In the genomic region with DNA sequence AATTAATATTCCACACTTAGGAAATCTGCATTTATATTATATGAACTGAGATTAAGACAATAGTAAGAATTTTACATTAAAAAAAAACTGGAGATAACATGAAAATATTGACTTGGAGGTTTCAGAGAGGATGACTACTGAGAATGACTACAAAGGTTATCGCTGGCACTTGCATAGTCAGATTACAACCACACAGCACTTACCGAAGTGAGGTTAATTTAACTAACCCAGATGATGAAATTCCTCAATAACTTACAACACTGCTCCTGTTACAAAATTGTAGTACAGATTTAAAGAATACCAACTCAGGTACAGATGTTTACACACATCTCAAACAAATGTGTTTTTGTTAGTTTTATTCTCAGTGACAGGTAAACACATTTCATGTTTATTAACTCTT, we compare ENCODE assay signal across 24 cellular contexts.
"Had no signal": no experiment of that assay in that cellular context is flagged by ENCODE, and none has a peak within 500 bp of the region (broad histone marks: within the 10 kb centered on the region; RNA-seq: fewer than 3 reads in every experiment).

No MANE protein-coding gene starts in this region.

- H3K4me1 Mint-ChIP-seq: endodermal cell had no signal

- H3K4me3 Mint-ChIP-seq: activated B cell treated with CpG ODN at 0.5 μM for 24 hours; activated CD4-positive, alpha-beta T cell treated with anti-CD3 and anti-CD28 coated beads, Interleukin-2, amount 10 ng/mL, durations not matched to agents 24 days and 14 days; endodermal cell; nephron had no signal

- FAIRE-seq: colon had no signal

- H3K4me1 ChIP-seq: body of pancreas, left lung, vagina had no signal

- H3K27me3 ChIP-seq: body of pancreas, dorsolateral prefrontal cortex, left lung, stomach, vagina had no signal

- H3K27ac ChIP-seq: body of pancreas, dorsolateral prefrontal cortex, left lung, SK-N-MC, stomach, vagina had no signal

- H3K27ac Mint-ChIP-seq: activated B cell treated with CpG ODN at 0.5 μM for 24 hours; activated CD4-positive, alpha-beta T cell treated with anti-CD3 and anti-CD28 coated beads, Interleukin-2, amount 10 ng/mL, durations not matched to agents 24 days and 14 days; activated T-helper 2 cell treated with anti-CD3 and anti-CD28 coated beads, Interferon-gamma antibody, Interleukin-2, Interleukin-4, amounts not matched to agents 10 μg/mL and 5 μg/mL and 100 μg/mL, durations not matched to agents 14 hours and 24 hours and 36 hours; endodermal cell; nephron had no signal

- H3K4me3 ChIP-seq: body of pancreas, dorsolateral prefrontal cortex, left lung, SK-N-MC, stomach, vagina had no signal

- DNase-seq: activated B cell treated with CpG ODN at 0.5 μM for 24 hours; activated CD4-positive, alpha-beta T cell treated with anti-CD3 and anti-CD28 coated beads, Interleukin-2, amount 10 ng/mL, durations not matched to agents 24 days and 14 days; activated naive CD4-positive, alpha-beta T cell treated with Interleukin-2 at 50 U/mL for 16 hours; body of pancreas; caudate nucleus; dorsolateral prefrontal cortex; endodermal cell; foreskin melanocyte; head of caudate nucleus; kidney; left lung; mammary epithelial cell; midbrain; retina; stimulated activated CD4-positive, alpha-beta T cell treated with anti-CD3 and anti-CD28 coated beads, Interleukin-12 subunit alpha, Interleukin-12 subunit beta, amount 100 ng/mL, for 4 hours; stimulated activated CD4-positive, alpha-beta T cell treated with anti-CD3 and anti-CD28 coated beads, Interleukin-1b, Interleukin-23, amount 100 ng/mL, for 48 hours; stimulated activated CD8-positive, alpha-beta memory T cell treated with anti-CD3 and anti-CD28 coated beads, Interleukin-4, amount 100 ng/mL, for 48 hours; stomach; trophoblast cell had no signal

- H3K27me3 Mint-ChIP-seq: activated B cell treated with CpG ODN at 0.5 μM for 24 hours; activated CD4-positive, alpha-beta T cell treated with anti-CD3 and anti-CD28 coated beads, Interleukin-2, amount 10 ng/mL, durations not matched to agents 24 days and 14 days had no signal

- ATAC-seq: body of pancreas, left lung had no signal

- H3K9me3 ChIP-seq: body of pancreas, vagina had no signal
